Comparison of ENCODE assay signal across 9 cellular contexts in genomic region chrX:68504237-68504636, GRCh38.
DNase-seq lines count a peak whose midpoint lies in the region; ATAC-seq lines count a peak whose summit lies in the region.
"Had no signal": no experiment of that assay in that cellular context is flagged by ENCODE, and none has a peak within 500 bp of the region (broad histone marks: within the 10 kb centered on the region; RNA-seq: fewer than 3 reads in every experiment).

No MANE protein-coding gene starts in this region.

- peak; percentile 53 for ATAC-seq in HG02938 (IDR thresholded peaks at IDR 0.05; ENCODE audit: unreplicated experiment)
- no peak for ATAC-seq in GM21360 (IDR thresholded peaks at IDR 0.05; ENCODE audit: unreplicated experiment)

- DNase-seq in AG08396 (ENCODE audit: low spot score) (peak; percentile 29), hepatic stellate cell (ENCODE audit: low spot score) (peak; percentile 20), cerebellar nuclear complex (lab: John Stamatoyannopoulos, UW) (no peak), NCI-H2081 treated with DMSO at 0.1 percent for 48 hours (lab: John Stamatoyannopoulos, UW) (no peak), DMS79 (lab: John Stamatoyannopoulos, UW) (no peak)
- peak; percentile 25 for DNase-seq in activated CD8-positive, alpha-beta memory T cell treated with anti-CD3 and anti-CD28 coated beads, Interleukin-2, amount 50 U/mL, for 24 hours (ENCODE audit: extremely low read depth)
- DNase-seq: natural killer cell had no signal

Comparison
In these comparisons a context has a peak if more than half of its experiments do, and no peak if none do; other contexts are left out.
1. DNase-seq: peak in AG08396 (single experiment), activated CD8-positive, alpha-beta memory T cell treated with anti-CD3 and anti-CD28 coated beads, Interleukin-2, amount 50 U/mL, for 24 hours (single experiment) and hepatic stellate cell (single experiment); none in cerebellar nuclear complex (0 of 2), NCI-H2081 treated with DMSO at 0.1 percent for 48 hours (single experiment) and DMS79 (single experiment).